In genomic region chr5:38607930-38608545, GRCh38 we compare ENCODE assay signal across 1 cellular context.
TF ChIP-seq lines count a peak whose summit lies in the region.

No MANE protein-coding gene starts in this region.

TF ChIP-seq in A549, 52 proteins besides CTCF, POLR2A, EP300 and RAD21 (continued from another document):
- TF ChIP-seq, protein P1, sequence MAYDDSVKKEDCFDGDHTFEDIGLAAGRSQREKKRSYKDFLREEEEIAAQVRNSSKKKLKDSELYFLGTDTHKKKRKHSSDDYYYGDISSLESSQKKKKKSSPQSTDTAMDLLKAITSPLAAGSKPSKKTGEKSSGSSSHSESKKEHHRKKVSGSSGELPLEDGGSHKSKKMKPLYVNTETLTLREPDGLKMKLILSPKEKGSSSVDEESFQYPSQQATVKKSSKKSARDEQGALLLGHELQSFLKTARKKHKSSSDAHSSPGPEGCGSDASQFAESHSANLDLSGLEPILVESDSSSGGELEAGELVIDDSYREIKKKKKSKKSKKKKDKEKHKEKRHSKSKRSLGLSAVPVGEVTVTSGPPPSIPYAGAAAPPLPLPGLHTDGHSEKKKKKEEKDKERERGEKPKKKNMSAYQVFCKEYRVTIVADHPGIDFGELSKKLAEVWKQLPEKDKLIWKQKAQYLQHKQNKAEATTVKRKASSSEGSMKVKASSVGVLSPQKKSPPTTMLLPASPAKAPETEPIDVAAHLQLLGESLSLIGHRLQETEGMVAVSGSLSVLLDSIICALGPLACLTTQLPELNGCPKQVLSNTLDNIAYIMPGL (CRISPR knock-in tag; IDR thresholded peaks at IDR 0.05; ENCODE audit: borderline replicate concordance): no peak
- TF ChIP-seq PHF8 (IDR thresholded peaks at IDR 0.05; ENCODE audit: borderline replicate concordance, low read depth) (no peak), HOXB13 (CRISPR knock-in tag; IDR thresholded peaks at IDR 0.05; ENCODE audit: low read depth) (no peak), NFE2L2 (conservative IDR thresholded peaks at IDR 0.05; ENCODE audit: low read length) (no peak), CBX8 (IDR thresholded peaks at IDR 0.05) (no peak), FOXS1 (CRISPR knock-in tag; IDR thresholded peaks at IDR 0.05) (no peak)
- TF ChIP-seq, protein P2, sequence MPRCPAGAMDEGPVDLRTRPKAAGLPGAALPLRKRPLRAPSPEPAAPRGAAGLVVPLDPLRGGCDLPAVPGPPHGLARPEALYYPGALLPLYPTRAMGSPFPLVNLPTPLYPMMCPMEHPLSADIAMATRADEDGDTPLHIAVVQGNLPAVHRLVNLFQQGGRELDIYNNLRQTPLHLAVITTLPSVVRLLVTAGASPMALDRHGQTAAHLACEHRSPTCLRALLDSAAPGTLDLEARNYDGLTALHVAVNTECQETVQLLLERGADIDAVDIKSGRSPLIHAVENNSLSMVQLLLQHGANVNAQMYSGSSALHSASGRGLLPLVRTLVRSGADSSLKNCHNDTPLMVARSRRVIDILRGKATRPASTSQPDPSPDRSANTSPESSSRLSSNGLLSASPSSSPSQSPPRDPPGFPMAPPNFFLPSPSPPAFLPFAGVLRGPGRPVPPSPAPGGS (IDR thresholded peaks at IDR 0.05): no peak
- TF ChIP-seq, protein P3, sequence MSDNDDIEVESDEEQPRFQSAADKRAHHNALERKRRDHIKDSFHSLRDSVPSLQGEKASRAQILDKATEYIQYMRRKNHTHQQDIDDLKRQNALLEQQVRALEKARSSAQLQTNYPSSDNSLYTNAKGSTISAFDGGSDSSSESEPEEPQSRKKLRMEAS (IDR thresholded peaks at IDR 0.05): no peak
TF ChIP-seq in A549: peak in this region for 0.
